In genomic region chr16:21626659-21627277, GRCh38 we compare ENCODE assay signal across 1 cellular context.
A peak's percentile ranks its signal among the peaks of the same experiment; 100 is the strongest.
TF ChIP-seq lines count a peak whose summit lies in the region.

No MANE protein-coding gene starts in this region.

TF ChIP-seq in K562, 482 proteins besides CTCF, POLR2A, EP300 and RAD21:
- TF ChIP-seq, protein P1, sequence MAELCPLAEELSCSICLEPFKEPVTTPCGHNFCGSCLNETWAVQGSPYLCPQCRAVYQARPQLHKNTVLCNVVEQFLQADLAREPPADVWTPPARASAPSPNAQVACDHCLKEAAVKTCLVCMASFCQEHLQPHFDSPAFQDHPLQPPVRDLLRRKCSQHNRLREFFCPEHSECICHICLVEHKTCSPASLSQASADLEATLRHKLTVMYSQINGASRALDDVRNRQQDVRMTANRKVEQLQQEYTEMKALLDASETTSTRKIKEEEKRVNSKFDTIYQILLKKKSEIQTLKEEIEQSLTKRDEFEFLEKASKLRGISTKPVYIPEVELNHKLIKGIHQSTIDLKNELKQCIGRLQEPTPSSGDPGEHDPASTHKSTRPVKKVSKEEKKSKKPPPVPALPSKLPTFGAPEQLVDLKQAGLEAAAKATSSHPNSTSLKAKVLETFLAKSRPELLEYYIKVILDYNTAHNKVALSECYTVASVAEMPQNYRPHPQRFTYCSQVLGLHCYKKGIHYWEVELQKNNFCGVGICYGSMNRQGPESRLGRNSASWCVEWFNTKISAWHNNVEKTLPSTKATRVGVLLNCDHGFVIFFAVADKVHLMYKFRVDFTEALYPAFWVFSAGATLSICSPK (IDR thresholded peaks at IDR 0.05; ENCODE audit: borderline replicate concordance): no peak
- 0 out of 2 replicates have a peak, but pooled peaks have one; percentile 30 for TF ChIP-seq FOXJ2 (tag; IDR thresholded peaks at IDR 0.05)
